In the genomic region with DNA sequence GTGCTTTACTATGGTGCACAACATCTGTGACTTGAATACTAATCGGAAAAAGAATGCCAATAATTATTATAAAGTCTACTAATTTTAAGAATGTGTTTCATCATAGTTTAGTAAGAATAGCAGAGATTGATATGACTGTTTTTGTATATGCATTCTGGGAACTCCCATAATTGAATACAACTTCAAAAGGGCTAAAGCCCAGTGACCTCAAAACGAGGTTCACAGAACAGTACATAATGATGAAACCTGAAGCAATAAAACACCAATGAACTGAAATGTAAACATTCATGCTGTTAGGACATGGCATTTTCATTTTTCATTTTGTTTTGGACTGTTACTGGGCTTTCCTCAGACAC, we compare ENCODE assay signal across 8 cellular contexts.
DNase-seq lines count a peak whose midpoint lies in the region; ATAC-seq, FAIRE-seq and TF ChIP-seq lines count a peak whose summit lies in the region.

No MANE protein-coding gene starts in this region.

- intact Hi-C loops in posterior cingulate gyrus (cut with DNase I) = no loop called here

- 0 out of 2 replicates have a peak, but pooled peaks cover 3% of the 10 kb centered on the region for H3F3A ChIP-seq in OCI-LY1 (ENCODE audit: insufficient read depth, low read length)

- H3K4me3 ChIP-seq in OCI-LY1 (ENCODE audit: low read depth, low read length, poor library complexity, severe bottlenecking) = peak overlapping the region; percentile 68
- H3K4me3 ChIP-seq in neuron (ENCODE audit: low read length) = peak overlapping the region; percentile 95

- no peaks in the 10 kb centered on the region for H4K20me1 ChIP-seq in OCI-LY1 (ENCODE audit: insufficient read depth, low read length)

- no peaks in the 10 kb centered on the region for H3K79me2 ChIP-seq in OCI-LY1 (ENCODE audit: insufficient read depth, low read length)

- H3K4me2 ChIP-seq in OCI-LY1 (ENCODE audit: low read length) = peak overlapping the region; percentile 81

- TF ChIP-seq CTCF in AG09319 (IDR thresholded peaks at IDR 0.05; ENCODE audit: low read depth, low read length) = no peak
- no peak for TF ChIP-seq CTCF in OCI-LY1 (IDR thresholded peaks at IDR 0.05; ENCODE audit: low read length)

- H3K9ac ChIP-seq in OCI-LY1 (ENCODE audit: low read length) = peak overlapping the region; percentile 49; the same call in 1 of the 2 replicates

- H3K9me3 ChIP-seq in OCI-LY1 (ENCODE audit: low read length) = no peaks in the 10 kb centered on the region
- H3K9me3 ChIP-seq in neuron (ENCODE audit: low read length) = no peaks in the 10 kb centered on the region

- H3K36me3 ChIP-seq in OCI-LY1 (ENCODE audit: insufficient read depth, low read length) (no peaks in the 10 kb centered on the region), neuron (ENCODE audit: insufficient read depth, low read length) (no peaks in the 10 kb centered on the region)

- ATAC-seq in GM19372 (IDR thresholded peaks at IDR 0.05; ENCODE audit: low read depth, unreplicated experiment) = peak; percentile 1

- H2AFZ ChIP-seq in OCI-LY1 (ENCODE audit: low read length) (no peak overlapping the region), neuron (ENCODE audit: low read depth, low read length) (peak overlapping the region; percentile 98)

- H3K4me1 ChIP-seq in OCI-LY1 (ENCODE audit: insufficient read depth, low read length, severe bottlenecking) = peaks cover 23% of the 10 kb centered on the region
- H3K4me1 ChIP-seq in neuron (ENCODE audit: insufficient read depth, low read length) = peaks cover 27% of the 10 kb centered on the region

- peak; percentile 62 for DNase-seq in AG09319 (ENCODE audit: extremely low read depth, low read depth)
- no peak for DNase-seq in posterior cingulate gyrus
- no peak for DNase-seq in GDM1 (lab: John Stamatoyannopoulos, UW)
- no peak for DNase-seq in anterior cingulate cortex (lab: John Stamatoyannopoulos, UW)

- H3K9me2 ChIP-seq in OCI-LY1 (ENCODE audit: low read depth, low read length) = no peaks in the 10 kb centered on the region

- no peaks in the 10 kb centered on the region for H3K27me3 ChIP-seq in OCI-LY1 (ENCODE audit: insufficient read depth, low read length)
- H3K27me3 ChIP-seq in neuron (ENCODE audit: insufficient read depth, low read length) = no peaks in the 10 kb centered on the region

- FAIRE-seq in endometrium (lab: Jason Lieb, UNC) = peak; percentile 41

- H3K27ac ChIP-seq in OCI-LY1 (ENCODE audit: low read depth, low read length, poor library complexity, severe bottlenecking) = no peak overlapping the region
